In the genomic region with DNA sequence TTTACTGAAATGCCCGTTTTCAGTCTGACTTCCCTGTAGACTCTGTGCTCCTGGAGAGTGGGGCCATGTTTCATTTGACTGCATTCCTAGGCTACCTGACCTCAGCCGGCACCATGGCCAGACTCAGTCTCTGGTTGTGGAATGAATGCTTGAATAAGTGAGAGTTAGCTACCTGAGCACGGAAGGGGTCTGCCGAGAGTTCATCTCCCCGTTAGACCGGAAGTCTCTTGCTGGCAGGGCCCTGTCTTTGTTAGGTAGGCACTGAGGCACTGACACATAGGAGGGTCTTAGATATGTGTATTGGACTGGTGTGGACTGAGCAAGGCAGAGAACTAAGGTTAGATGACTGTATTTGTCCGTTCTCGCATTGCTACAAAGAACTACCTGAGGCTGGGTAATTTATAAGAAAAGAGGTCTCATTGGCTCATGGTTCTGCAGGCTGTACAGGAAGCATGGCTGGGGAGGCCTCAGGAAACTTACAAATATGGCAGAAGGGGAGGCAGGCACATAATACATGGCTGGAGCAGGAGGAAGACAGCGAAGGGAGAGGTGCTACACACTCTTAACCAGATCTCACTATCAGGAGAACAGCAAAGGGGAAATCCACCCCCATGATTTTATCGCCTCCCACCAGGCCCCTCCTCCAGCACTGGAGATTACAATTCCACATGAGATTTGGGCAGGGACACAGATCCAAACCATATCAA, we compare ENCODE assay signal across 19 cellular contexts.
A peak's percentile ranks its signal among the peaks of the same experiment; 100 is the strongest.
DNase-seq lines count a peak whose midpoint lies in the region; ATAC-seq and TF ChIP-seq lines count a peak whose summit lies in the region.
"Had no signal": no experiment of that assay in that cellular context is flagged by ENCODE, and none has a peak within 500 bp of the region (broad histone marks: within the 10 kb centered on the region; RNA-seq: fewer than 3 reads in every experiment).

No MANE protein-coding gene starts in this region.

- H3K4me1 Mint-ChIP-seq in chondrocyte (ENCODE audit: low read depth) = no peaks in the 10 kb centered on the region
- H3K4me1 Mint-ChIP-seq: CD4-positive, CD25-positive, alpha-beta regulatory T cell; CD8-positive, alpha-beta memory T cell had no signal

- BruUV-seq in PC-3 (replicated peaks; lab: Mats Ljungman, UMichigan) = no TSS peak

- H3K79me2 ChIP-seq in PC-3 (ENCODE audit: low read length) = no peaks in the 10 kb centered on the region

- no peak for TF ChIP-seq CTCF in PC-3 (conservative IDR thresholded peaks at IDR 0.05; ENCODE audit: low read depth, low read length)
- TF ChIP-seq CTCF in chondrocyte (IDR thresholded peaks at IDR 0.05) = no peak
- no peak for TF ChIP-seq CTCF in vagina (IDR thresholded peaks at IDR 0.05)

- TF ChIP-seq POLR2A in vagina (IDR thresholded peaks at IDR 0.05) = no peak

- no peak overlapping the region for H3K4me3 Mint-ChIP-seq in chondrocyte (ENCODE audit: unreplicated experiment)
- H3K4me3 Mint-ChIP-seq: CD4-positive, CD25-positive, alpha-beta regulatory T cell; CD8-positive, alpha-beta memory T cell had no signal

- POLR2A ChIA-PET in PC-3 (lab: Charles Lee; ENCODE audit: unreplicated experiment) = interaction anchor here (0.5 kb wide), 1 partner anchor 270 kb away, joined by 3 read pairs; no protein-coding TSS in a partner anchor

- no peak overlapping the region for H3K27ac Mint-ChIP-seq in chondrocyte (ENCODE audit: unreplicated experiment)
- H3K27ac Mint-ChIP-seq: CD4-positive, CD25-positive, alpha-beta regulatory T cell; CD8-positive, alpha-beta memory T cell had no signal

- H3K4me1 ChIP-seq in PC-3 (ENCODE audit: insufficient read depth, low read length) = peaks cover 20% of the 10 kb centered on the region
- H3K4me1 ChIP-seq in vagina = peaks cover 20% of the 10 kb centered on the region
- H3K4me1 ChIP-seq: BE2C, HAP-1 had no signal

- H3K9me3 ChIP-seq in PC-3 (ENCODE audit: low read length) = no peaks in the 10 kb centered on the region
- peaks cover 7% of the 10 kb centered on the region for H3K9me3 ChIP-seq in vagina
- H3K9me3 ChIP-seq: BE2C had no signal

- no peak for ATAC-seq in PC-3
- ATAC-seq: HepG2 had no signal

- in situ Hi-C loops in KBM-7 (cut with MboI; ENCODE audit: low pct_unique_long_range_greater_than_20kb, low sequenced_read_pairs) = no loop called here

- H3K9me3 Mint-ChIP-seq in chondrocyte (ENCODE audit: low read depth) = peaks cover 15% of the 10 kb centered on the region

- H3K4me3 ChIP-seq in PC-3 (ENCODE audit: low read length) (no peak overlapping the region), vagina (no peak overlapping the region)
- H3K4me3 ChIP-seq: GM23248, HAP-1 had no signal

- H4K20me1 ChIP-seq in PC-3 (ENCODE audit: low read length) = no peaks in the 10 kb centered on the region

- no peaks in the 10 kb centered on the region for H3K27me3 Mint-ChIP-seq in chondrocyte (ENCODE audit: low read depth)
- H3K27me3 Mint-ChIP-seq: CD4-positive, CD25-positive, alpha-beta regulatory T cell had no signal

- H3K9ac ChIP-seq in PC-3 (ENCODE audit: low read length) = no peak overlapping the region
- H3K9ac ChIP-seq: GM23248 had no signal

- peak overlapping the region; percentile 39; the same call in 1 of the 2 replicates for H3K4me2 ChIP-seq in PC-3 (ENCODE audit: low read length)

- CTCF ChIA-PET in PC-3 (lab: Charles Lee) = no interaction called here

- no peaks in the 10 kb centered on the region for H3F3A ChIP-seq in PC-3 (ENCODE audit: low read length, unreplicated experiment)

- no peaks in the 10 kb centered on the region for H3K27me3 ChIP-seq in PC-3 (ENCODE audit: low read length)
- H3K27me3 ChIP-seq in vagina = no peaks in the 10 kb centered on the region
- H3K27me3 ChIP-seq: BE2C had no signal

- no peak for DNase-seq in PC-3
- peak; percentile 18 for DNase-seq in chondrocyte (ENCODE audit: low spot score)
- DNase-seq in islet precursor cell = peak; percentile 48
- peak; percentile 43 to 75 for DNase-seq in vagina (ENCODE audit: extremely low spot score in 2 of 2)
- no peak for DNase-seq in GDM1 (lab: John Stamatoyannopoulos, UW)
- DNase-seq in KBM-7 = no peak
- DNase-seq: ACHN; BE2C; C1 segment of cervical spinal cord; CD4-positive, CD25-positive, alpha-beta regulatory T cell; CD8-positive, alpha-beta memory T cell; COR-L47; DMS 273 treated with DMSO at 0.1 percent for 48 hours; DMS53; DND-41; EL had no signal

- H3K36me3 Mint-ChIP-seq in chondrocyte (ENCODE audit: low read depth) = peaks cover 5% of the 10 kb centered on the region
- H3K36me3 Mint-ChIP-seq: CD4-positive, CD25-positive, alpha-beta regulatory T cell; CD8-positive, alpha-beta memory T cell had no signal

- no peaks in the 10 kb centered on the region for H3K9me2 ChIP-seq in PC-3 (replicated peaks; ENCODE audit: low read length)

- intact Hi-C loops in PC-3 (cut with micrococcal nuclease) = no loop called here
- intact Hi-C loops in vagina (cut with DNase I) = no loop called here

- peak overlapping the region; percentile 15; the same call in 1 of the 2 replicates for H2AFZ ChIP-seq in PC-3 (ENCODE audit: low read length)

- H3K27ac ChIP-seq in PC-3 (ENCODE audit: low read length) (no peak overlapping the region), vagina (no peak overlapping the region)
- H3K27ac ChIP-seq: GM23248 had no signal

- H3K36me3 ChIP-seq in PC-3 (ENCODE audit: low read depth, low read length) (no peaks in the 10 kb centered on the region), vagina (no peaks in the 10 kb centered on the region)
- H3K36me3 ChIP-seq: BE2C, HAP-1 had no signal

Comparison
In these comparisons a context has a peak if more than half of its experiments do, and no peak if none do; other contexts are left out.
1. DNase-seq: peak in chondrocyte (single experiment), islet precursor cell (single experiment) and vagina (2 of 2); none in PC-3 (single experiment), GDM1 (single experiment) and KBM-7 (single experiment).